ENCODE assay signal across 35 cellular contexts in the genomic region with DNA sequence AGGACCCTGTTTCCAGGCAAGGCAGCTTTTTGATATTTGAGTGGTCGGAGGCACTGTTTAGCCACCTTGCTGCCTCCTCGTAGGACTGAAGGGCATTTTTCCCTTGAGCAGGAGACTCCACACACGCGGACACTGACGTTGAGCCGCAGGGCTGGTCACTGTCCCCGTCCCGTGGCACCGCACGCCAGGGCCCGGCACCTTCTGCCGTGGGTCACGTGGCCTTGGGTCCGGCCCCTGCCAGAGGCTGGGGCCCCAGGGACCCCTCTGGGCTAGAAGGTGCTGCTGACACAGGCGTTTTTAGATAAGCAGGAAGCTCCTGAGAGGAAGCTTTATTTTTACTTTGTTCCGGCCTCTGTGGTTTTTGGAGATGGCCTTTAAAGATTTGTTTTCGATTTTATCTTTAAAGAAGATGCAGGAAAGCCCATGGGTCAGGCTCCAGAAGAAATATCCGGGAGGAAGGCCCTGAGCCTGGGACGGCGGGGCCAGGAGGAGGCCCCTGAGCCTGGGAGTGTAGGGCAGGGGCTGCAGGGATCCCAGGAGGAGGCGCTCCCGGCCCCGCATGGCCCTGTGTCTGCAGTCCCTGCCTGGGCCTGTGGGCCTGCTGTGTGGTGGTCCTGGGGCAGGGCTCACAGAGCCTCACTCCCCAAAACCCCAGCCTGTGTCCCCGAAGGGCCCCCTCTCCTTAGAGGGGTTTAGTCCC. TPM values are rescaled to one million over a fixed set of nuclear protein-coding genes. Genes with fewer than 3 reads are reported as not detected.
"Had no signal": no experiment of that assay in that cellular context is flagged by ENCODE, and none has a peak within 500 bp of the region (broad histone marks: within the 10 kb centered on the region; RNA-seq: fewer than 3 reads in every experiment).

No MANE protein-coding gene starts in this region.

- H3K9me3 Mint-ChIP-seq: activated T-cell treated with anti-CD3 and anti-CD28 coated beads, Interleukin-2, amount 50 U/mL, for 4 hours; activated T-helper 1 cell treated with anti-CD3 and anti-CD28 coated beads, Interleukin-12 subunit alpha, Interleukin-12 subunit beta, Interleukin-2, Interleukin-4 antibody, amounts not matched to agents 30 ng/mL and 10 ng/mL and 1 ng/mL, durations not matched to agents 14 hours and 24 hours and 36 hours; T-helper 2 cell treated with Interferon-gamma antibody and Interleukin-4, amounts not matched to agents 5 μg/mL and 100 μg/mL, for 36 hours had no signal

- H3K4me3 Mint-ChIP-seq: activated CD4-positive, alpha-beta T cell treated with anti-CD3 and anti-CD28 coated beads for 36 hours; activated CD4-positive, alpha-beta T cell treated with anti-CD3 and anti-CD28 coated beads, Interleukin-2, amount 10 ng/mL, durations not matched to agents 7 days and 5 days; activated naive CD4-positive, alpha-beta T cell treated with anti-CD3 and anti-CD28 coated beads, Interleukin-2, amount 10 ng/mL, durations not matched to agents 7 days and 5 days; activated naive CD8-positive, alpha-beta T cell; activated naive CD8-positive, alpha-beta T cell treated with anti-CD3 and anti-CD28 coated beads, Interleukin-2, amount 50 U/mL, for 24 hours; activated T-cell treated with anti-CD3 and anti-CD28 coated beads, Interleukin-2, amount 50 U/mL, for 4 hours; activated T-helper 1 cell treated with anti-CD3 and anti-CD28 coated beads, Interleukin-12 subunit alpha, Interleukin-12 subunit beta, Interleukin-2, Interleukin-4 antibody, amounts not matched to agents 30 ng/mL and 10 ng/mL and 1 ng/mL, durations not matched to agents 14 hours and 24 hours and 36 hours; T-helper 1 cell treated with Interleukin-12 subunit alpha and Interleukin-12 subunit beta and Interleukin-4 antibody, amounts not matched to agents 30 μg/mL and 1 μg/mL, for 36 hours; T-helper 2 cell treated with Interferon-gamma antibody and Interleukin-4, amounts not matched to agents 5 μg/mL and 100 μg/mL, for 36 hours had no signal

- H3K36me3 Mint-ChIP-seq: activated naive CD4-positive, alpha-beta T cell treated with anti-CD3 and anti-CD28 coated beads, Interleukin-2, amount 10 ng/mL, durations not matched to agents 7 days and 5 days; activated naive CD8-positive, alpha-beta T cell had no signal

- H3K27me3 Mint-ChIP-seq: activated CD4-positive, alpha-beta T cell treated with anti-CD3 and anti-CD28 coated beads, Interleukin-2, amount 10 ng/mL, durations not matched to agents 7 days and 5 days had no signal

- H3K4me3 ChIP-seq: MG63, Peyer's patch had no signal

- H3K27ac ChIP-seq: brain microvascular endothelial cell, Peyer's patch had no signal

- FAIRE-seq: TTC549 had no signal

- ATAC-seq: activated CD4-positive, alpha-beta T cell treated with anti-CD3 and anti-CD28 coated beads for 36 hours; activated CD4-positive, CD25-positive, alpha-beta regulatory T cell treated with anti-CD3 and anti-CD28 coated beads, Interleukin-2, amount 50 U/mL, for 24 hours; activated naive CD8-positive, alpha-beta T cell treated with anti-CD3 and anti-CD28 coated beads, Interleukin-2, amount 50 U/mL, for 24 hours; activated T-cell treated with anti-CD3 and anti-CD28 coated beads, Interleukin-2, amount 50 U/mL, for 4 hours; PC-3 had no signal

- DNase-seq: activated CD4-positive, alpha-beta T cell treated with anti-CD3 and anti-CD28 coated beads for 36 hours; activated CD4-positive, alpha-beta T cell treated with anti-CD3 and anti-CD28 coated beads, Interleukin-2, amount 10 ng/mL, durations not matched to agents 7 days and 5 days; activated CD4-positive, alpha-beta T cell treated with anti-CD3 and anti-CD28 coated beads, Interleukin-2, amount 50 U/mL, for 48 hours; activated CD8-positive, alpha-beta memory T cell treated with anti-CD3 and anti-CD28 coated beads, Interleukin-2, amount 50 U/mL, for 4 hours; activated effector memory CD4-positive, alpha-beta T cell treated with Interleukin-2 at 50 U/mL for 16 hours; activated naive CD4-positive, alpha-beta T cell treated with anti-CD3 and anti-CD28 coated beads, Interleukin-2, amount 10 ng/mL, durations not matched to agents 7 days and 5 days; activated naive CD8-positive, alpha-beta T cell treated with anti-CD3 and anti-CD28 coated beads, Interleukin-2, amount 50 U/mL, for 24 hours; activated T-cell treated with anti-CD3 and anti-CD28 coated beads for 4 hours; activated T-cell treated with anti-CD3 and anti-CD28 coated beads, Interleukin-2, amount 50 U/mL, for 4 hours; anterior cingulate cortex; brain microvascular endothelial cell; central memory CD4-positive, alpha-beta T cell; Kasumi-1; MG63; NCI-H1048; NCI-H1105 treated with DMSO at 0.1 percent for 48 hours; NCI-H1436; NCI-H1694; NCI-H1930; NCI-H2081 treated with DMSO at 0.1 percent for 48 hours; NCI-H345; NCI-H510A; NCI-H526; NCI-H748 treated with DMSO at 0.1 percent for 48 hours; NK-92 treated with Interleukin-12 subunit alpha and Interleukin-12 subunit beta, amount 100 ng/mL, for 24 hours; PC-3; Peyer's patch; RPMI8226 had no signal

- H3K27me3 ChIP-seq: Peyer's patch had no signal

- H3K27ac Mint-ChIP-seq: activated CD4-positive, alpha-beta T cell treated with anti-CD3 and anti-CD28 coated beads for 36 hours; activated CD4-positive, alpha-beta T cell treated with anti-CD3 and anti-CD28 coated beads, Interleukin-2, amount 10 ng/mL, durations not matched to agents 7 days and 5 days; activated naive CD4-positive, alpha-beta T cell treated with anti-CD3 and anti-CD28 coated beads, Interleukin-2, amount 10 ng/mL, durations not matched to agents 7 days and 5 days; activated naive CD8-positive, alpha-beta T cell; activated naive CD8-positive, alpha-beta T cell treated with anti-CD3 and anti-CD28 coated beads, Interleukin-2, amount 50 U/mL, for 24 hours; activated T-helper 1 cell treated with anti-CD3 and anti-CD28 coated beads, Interleukin-12 subunit alpha, Interleukin-12 subunit beta, Interleukin-2, Interleukin-4 antibody, amounts not matched to agents 30 ng/mL and 10 ng/mL and 1 ng/mL, durations not matched to agents 14 hours and 24 hours and 36 hours; T-helper 1 cell treated with Interleukin-12 subunit alpha and Interleukin-12 subunit beta and Interleukin-4 antibody, amounts not matched to agents 30 μg/mL and 1 μg/mL, for 36 hours; T-helper 2 cell treated with Interferon-gamma antibody and Interleukin-4, amounts not matched to agents 5 μg/mL and 100 μg/mL, for 36 hours had no signal

- H3K36me3 ChIP-seq: brain microvascular endothelial cell, MG63, Peyer's patch had no signal

- H3K4me1 Mint-ChIP-seq: activated CD4-positive, alpha-beta T cell treated with anti-CD3 and anti-CD28 coated beads for 36 hours; activated CD4-positive, alpha-beta T cell treated with anti-CD3 and anti-CD28 coated beads, Interleukin-2, amount 10 ng/mL, durations not matched to agents 7 days and 5 days; activated naive CD4-positive, alpha-beta T cell treated with anti-CD3 and anti-CD28 coated beads, Interleukin-2, amount 10 ng/mL, durations not matched to agents 7 days and 5 days; activated naive CD8-positive, alpha-beta T cell treated with anti-CD3 and anti-CD28 coated beads, Interleukin-2, amount 50 U/mL, for 24 hours had no signal

RNA-seq across cellular contexts. Expression of gene GNG13, which starts 30.5 kb away (rescaled TPM):
- total RNA-seq: activated CD4-positive, alpha-beta T cell treated with anti-CD3 and anti-CD28 coated beads for 36 hours; activated CD4-positive, alpha-beta T cell treated with anti-CD3 and anti-CD28 coated beads, Interleukin-2, amount 10 ng/mL, durations not matched to agents 7 days and 5 days; activated T-cell treated with anti-CD3 and anti-CD28 coated beads, Interleukin-2, amount 50 U/mL, for 4 hours; activated T-helper 1 cell treated with anti-CD3 and anti-CD28 coated beads, Interleukin-12 subunit alpha, Interleukin-12 subunit beta, Interleukin-2, Interleukin-4 antibody, amounts not matched to agents 30 ng/mL and 10 ng/mL and 1 ng/mL, durations not matched to agents 14 hours and 24 hours and 36 hours; cerebellum; PC-3 had no signal
